17 cellular contexts compared by ENCODE assay signal in the genomic region with DNA sequence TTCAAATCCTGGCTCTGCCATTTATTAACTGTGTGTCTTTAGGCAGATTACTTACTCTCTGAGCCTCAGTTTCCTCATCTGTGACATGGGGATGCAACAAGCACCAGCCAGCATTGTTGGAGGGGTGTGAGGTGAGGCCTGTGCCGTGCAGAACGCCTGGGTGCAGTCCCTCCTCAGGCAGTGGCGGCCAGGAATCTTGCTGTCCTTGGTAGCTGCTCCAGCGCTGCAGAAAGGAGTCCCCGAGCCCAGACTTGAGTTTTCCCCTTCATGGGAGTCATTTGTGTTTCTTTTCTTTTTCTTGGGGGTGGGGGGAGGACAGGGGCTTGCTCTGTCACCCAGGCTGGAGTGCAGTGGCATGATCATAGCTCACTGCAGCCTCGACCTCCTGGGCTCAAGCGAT. TPM values are rescaled to one million over a fixed set of nuclear protein-coding genes. Genes with fewer than 3 reads are reported as not detected.
DNase-seq lines count a peak whose midpoint lies in the region; ATAC-seq and TF ChIP-seq lines count a peak whose summit lies in the region.
"Had no signal": no experiment of that assay in that cellular context is flagged by ENCODE, and none has a peak within 500 bp of the region (broad histone marks: within the 10 kb centered on the region; RNA-seq: fewer than 3 reads in every experiment).

No MANE protein-coding gene starts in this region.

- no peak overlapping the region for H2AFZ ChIP-seq in osteoblast (ENCODE audit: low read length)

- H3K9me3 ChIP-seq in osteoblast (ENCODE audit: low read depth, low read length) = no peaks in the 10 kb centered on the region
- no peaks in the 10 kb centered on the region for H3K9me3 ChIP-seq in upper lobe of right lung
- H3K9me3 ChIP-seq: BE2C had no signal

- H3K4me3 ChIP-seq in osteoblast (ENCODE audit: insufficient read depth, low read length) (no peak overlapping the region), upper lobe of right lung (no peak overlapping the region)

- no peaks in the 10 kb centered on the region for H3K36me3 ChIP-seq in osteoblast (ENCODE audit: insufficient read depth, low read length)
- no peaks in the 10 kb centered on the region for H3K36me3 ChIP-seq in upper lobe of right lung
- H3K36me3 ChIP-seq: BE2C had no signal

- peak overlapping the region; percentile 36; the same call in 1 of the 2 replicates for H3K27ac Mint-ChIP-seq in WTC11
- H3K27ac Mint-ChIP-seq: CD4-positive, CD25-positive, alpha-beta regulatory T cell; CD8-positive, alpha-beta memory T cell; HFFc6 had no signal

- H3K4me3 Mint-ChIP-seq in WTC11 = no peak overlapping the region
- H3K4me3 Mint-ChIP-seq: CD4-positive, CD25-positive, alpha-beta regulatory T cell; CD8-positive, alpha-beta memory T cell; HFFc6 had no signal

- intact Hi-C loops in upper lobe of right lung (cut with DNase I) = no loop called here

- H3K27me3 Mint-ChIP-seq in WTC11 (ENCODE audit: low read depth) = no peaks in the 10 kb centered on the region
- H3K27me3 Mint-ChIP-seq: CD8-positive, alpha-beta memory T cell had no signal

- H3K27me3 ChIP-seq in osteoblast (ENCODE audit: insufficient read depth, low read length) (no peaks in the 10 kb centered on the region), upper lobe of right lung (no peaks in the 10 kb centered on the region)
- H3K27me3 ChIP-seq: BE2C had no signal

- no peaks in the 10 kb centered on the region for H3K9me3 Mint-ChIP-seq in WTC11
- H3K9me3 Mint-ChIP-seq: CD8-positive, alpha-beta memory T cell; HFFc6 had no signal

- H3K27ac ChIP-seq in osteoblast (ENCODE audit: low read depth, low read length) (no peak overlapping the region), upper lobe of right lung (no peak overlapping the region)

- H3K4me1 ChIP-seq in osteoblast (ENCODE audit: insufficient read depth, low read length) = no peaks in the 10 kb centered on the region
- no peaks in the 10 kb centered on the region for H3K4me1 ChIP-seq in upper lobe of right lung

- CTCF ChIA-PET in WTC11 (lab: Charles Lee) = no interaction called here

- no peak overlapping the region for H3K4me2 ChIP-seq in osteoblast (ENCODE audit: insufficient read depth, low read length)

- H3K79me2 ChIP-seq in osteoblast (ENCODE audit: insufficient read depth, low read length) = no peaks in the 10 kb centered on the region

- DNase-seq in WTC11 (ENCODE audit: low spot score) = peak; percentile 8
- DNase-seq in islet precursor cell = peak; percentile 50
- DNase-seq in osteoblast (ENCODE audit: insufficient read length, low spot score, missing footprints) = peak; percentile 52
- DNase-seq in upper lobe of right lung = peak; percentile 40
- DNase-seq in stimulated activated CD4-positive, alpha-beta T cell treated with anti-CD3 and anti-CD28 coated beads, Interleukin-12 subunit alpha, Interleukin-12 subunit beta, amount 100 ng/mL, for 4 hours = no peak
- no peak for DNase-seq in AG08395 (ENCODE audit: low spot score)
- DNase-seq: BE2C; CD4-positive, CD25-positive, alpha-beta regulatory T cell; CD8-positive, alpha-beta memory T cell; COR-L47; DMS153; GDM1; GOT3; HFFc6 had no signal

- H3K36me3 Mint-ChIP-seq in WTC11 = 0 out of 2 replicates have a peak, but pooled peaks cover 2% of the 10 kb centered on the region
- H3K36me3 Mint-ChIP-seq: CD4-positive, CD25-positive, alpha-beta regulatory T cell; CD8-positive, alpha-beta memory T cell had no signal

- ATAC-seq in WTC11 (no peak), upper lobe of right lung (no peak), GM19467 (IDR thresholded peaks at IDR 0.05; ENCODE audit: unreplicated experiment) (no peak)
- ATAC-seq: HCT116, HepG2 had no signal

- H3K4me1 Mint-ChIP-seq in WTC11 = peaks cover 7% of the 10 kb centered on the region
- H3K4me1 Mint-ChIP-seq: CD4-positive, CD25-positive, alpha-beta regulatory T cell; CD8-positive, alpha-beta memory T cell had no signal

- POLR2A ChIA-PET in WTC11 (lab: Charles Lee) = no interaction called here

- TF ChIP-seq CTCF in WTC11 (IDR thresholded peaks at IDR 0.05) = no peak
- TF ChIP-seq CTCF in osteoblast (IDR thresholded peaks at IDR 0.05; ENCODE audit: extremely low read depth, low read depth, low read length) = no peak
- no peak for TF ChIP-seq CTCF in upper lobe of right lung (IDR thresholded peaks at IDR 0.05)

- no peaks in the 10 kb centered on the region for H4K20me1 ChIP-seq in osteoblast (ENCODE audit: insufficient read depth, low read length)

TF ChIP-seq in WTC11, 78 proteins besides CTCF, POLR2A, EP300 and RAD21 (continues in another document):
- TF ChIP-seq, protein P1, sequence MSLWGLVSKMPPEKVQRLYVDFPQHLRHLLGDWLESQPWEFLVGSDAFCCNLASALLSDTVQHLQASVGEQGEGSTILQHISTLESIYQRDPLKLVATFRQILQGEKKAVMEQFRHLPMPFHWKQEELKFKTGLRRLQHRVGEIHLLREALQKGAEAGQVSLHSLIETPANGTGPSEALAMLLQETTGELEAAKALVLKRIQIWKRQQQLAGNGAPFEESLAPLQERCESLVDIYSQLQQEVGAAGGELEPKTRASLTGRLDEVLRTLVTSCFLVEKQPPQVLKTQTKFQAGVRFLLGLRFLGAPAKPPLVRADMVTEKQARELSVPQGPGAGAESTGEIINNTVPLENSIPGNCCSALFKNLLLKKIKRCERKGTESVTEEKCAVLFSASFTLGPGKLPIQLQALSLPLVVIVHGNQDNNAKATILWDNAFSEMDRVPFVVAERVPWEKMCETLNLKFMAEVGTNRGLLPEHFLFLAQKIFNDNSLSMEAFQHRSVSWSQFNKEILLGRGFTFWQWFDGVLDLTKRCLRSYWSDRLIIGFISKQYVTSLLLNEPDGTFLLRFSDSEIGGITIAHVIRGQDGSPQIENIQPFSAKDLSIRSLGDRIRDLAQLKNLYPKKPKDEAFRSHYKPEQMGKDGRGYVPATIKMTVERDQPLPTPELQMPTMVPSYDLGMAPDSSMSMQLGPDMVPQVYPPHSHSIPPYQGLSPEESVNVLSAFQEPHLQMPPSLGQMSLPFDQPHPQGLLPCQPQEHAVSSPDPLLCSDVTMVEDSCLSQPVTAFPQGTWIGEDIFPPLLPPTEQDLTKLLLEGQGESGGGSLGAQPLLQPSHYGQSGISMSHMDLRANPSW (CRISPR knock-in tag; conservative IDR thresholded peaks at IDR 0.05; ENCODE audit: low read depth) = no peak
- TF ChIP-seq FOXJ3 (CRISPR knock-in tag; IDR thresholded peaks at IDR 0.05; ENCODE audit: borderline replicate concordance) (no peak), TCF7 (CRISPR knock-in tag; IDR thresholded peaks at IDR 0.05; ENCODE audit: low read depth) (no peak), TEAD4 (CRISPR knock-in tag; IDR thresholded peaks at IDR 0.05) (no peak), NR3C1 (CRISPR knock-in tag; conservative IDR thresholded peaks at IDR 0.05; ENCODE audit: low read depth) (no peak), ZNF416 (CRISPR knock-in tag; IDR thresholded peaks at IDR 0.05) (no peak), RORB (CRISPR knock-in tag; IDR thresholded peaks at IDR 0.05) (no peak), SP1 (CRISPR knock-in tag; conservative IDR thresholded peaks at IDR 0.05) (no peak)
- TF ChIP-seq, protein P2, sequence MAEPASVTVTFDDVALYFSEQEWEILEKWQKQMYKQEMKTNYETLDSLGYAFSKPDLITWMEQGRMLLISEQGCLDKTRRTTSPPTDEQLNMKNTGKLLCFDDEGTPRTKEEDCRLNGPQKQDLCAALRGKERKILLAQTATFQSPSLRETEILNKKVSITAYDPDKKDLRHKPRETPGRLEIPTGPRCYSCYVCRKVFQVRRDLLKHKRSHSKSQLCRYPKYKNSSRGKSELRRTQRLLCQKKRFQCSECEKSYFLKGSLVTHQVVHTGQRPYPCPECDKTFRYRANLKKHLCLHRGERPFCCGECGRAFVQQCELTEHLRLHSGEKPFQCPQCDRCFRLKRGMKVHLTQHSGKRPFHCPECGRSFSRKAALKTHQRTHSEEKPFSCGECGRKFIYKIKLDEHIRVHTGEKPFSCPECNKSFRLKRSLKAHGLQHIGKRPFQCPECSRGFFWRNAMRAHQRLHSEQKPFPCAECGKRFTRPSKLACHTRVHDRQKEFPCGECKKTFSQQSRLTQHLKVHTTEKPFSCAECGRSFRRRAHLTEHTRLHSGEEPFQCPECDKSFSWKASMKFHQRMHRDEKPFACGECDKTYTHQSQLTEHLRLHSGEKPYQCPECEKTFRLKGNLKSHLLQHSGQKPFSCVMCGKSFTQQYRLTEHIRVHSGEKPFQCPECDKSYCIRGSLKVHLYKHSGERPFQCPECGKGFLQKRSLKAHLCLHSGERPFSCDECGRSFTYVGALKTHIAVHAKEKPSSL (CRISPR knock-in tag; conservative IDR thresholded peaks at IDR 0.05) = no peak
- TF ChIP-seq, protein P3, sequence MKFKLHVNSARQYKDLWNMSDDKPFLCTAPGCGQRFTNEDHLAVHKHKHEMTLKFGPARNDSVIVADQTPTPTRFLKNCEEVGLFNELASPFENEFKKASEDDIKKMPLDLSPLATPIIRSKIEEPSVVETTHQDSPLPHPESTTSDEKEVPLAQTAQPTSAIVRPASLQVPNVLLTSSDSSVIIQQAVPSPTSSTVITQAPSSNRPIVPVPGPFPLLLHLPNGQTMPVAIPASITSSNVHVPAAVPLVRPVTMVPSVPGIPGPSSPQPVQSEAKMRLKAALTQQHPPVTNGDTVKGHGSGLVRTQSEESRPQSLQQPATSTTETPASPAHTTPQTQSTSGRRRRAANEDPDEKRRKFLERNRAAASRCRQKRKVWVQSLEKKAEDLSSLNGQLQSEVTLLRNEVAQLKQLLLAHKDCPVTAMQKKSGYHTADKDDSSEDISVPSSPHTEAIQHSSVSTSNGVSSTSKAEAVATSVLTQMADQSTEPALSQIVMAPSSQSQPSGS (CRISPR knock-in tag; IDR thresholded peaks at IDR 0.05; ENCODE audit: borderline replicate concordance, low read depth) = no peak
- TF ChIP-seq, protein P4, sequence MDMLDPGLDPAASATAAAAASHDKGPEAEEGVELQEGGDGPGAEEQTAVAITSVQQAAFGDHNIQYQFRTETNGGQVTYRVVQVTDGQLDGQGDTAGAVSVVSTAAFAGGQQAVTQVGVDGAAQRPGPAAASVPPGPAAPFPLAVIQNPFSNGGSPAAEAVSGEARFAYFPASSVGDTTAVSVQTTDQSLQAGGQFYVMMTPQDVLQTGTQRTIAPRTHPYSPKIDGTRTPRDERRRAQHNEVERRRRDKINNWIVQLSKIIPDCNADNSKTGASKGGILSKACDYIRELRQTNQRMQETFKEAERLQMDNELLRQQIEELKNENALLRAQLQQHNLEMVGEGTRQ (CRISPR knock-in tag; IDR thresholded peaks at IDR 0.05) = no peak

RNA-seq across cellular contexts. Expression of a gene that starts 46.6 kb away (rescaled TPM):
- total RNA-seq in WTC11 (2021) = 5.9 to 6.1 TPM (median 6.0 TPM) in 3 replicates
- under 0.01 TPM in 2 replicates for total RNA-seq in osteoblast
- not detected for total RNA-seq in upper lobe of right lung
- total RNA-seq: HFFc6 had no signal

Comparison
In these comparisons a context has a peak if more than half of its experiments do, and no peak if none do; other contexts are left out.
1. DNase-seq: peak in WTC11 (single experiment), islet precursor cell (single experiment), osteoblast (single experiment) and upper lobe of right lung (single experiment); none in stimulated activated CD4-positive, alpha-beta T cell treated with anti-CD3 and anti-CD28 coated beads, Interleukin-12 subunit alpha, Interleukin-12 subunit beta, amount 100 ng/mL, for 4 hours (single experiment) and AG08395 (single experiment).